In genomic region chr5:128009399-128009798, GRCh38 we compare ENCODE assay signal across 23 cellular contexts.
DNase-seq lines count a peak whose midpoint lies in the region; ATAC-seq, FAIRE-seq and TF ChIP-seq lines count a peak whose summit lies in the region.
"Had no signal": no experiment of that assay in that cellular context is flagged by ENCODE, and none has a peak within 500 bp of the region (broad histone marks: within the 10 kb centered on the region; RNA-seq: fewer than 3 reads in every experiment).

No MANE protein-coding gene starts in this region.

- TF ChIP-seq CTCF in H9 (conservative IDR thresholded peaks at IDR 0.05) (no peak), astrocyte of the spinal cord (IDR thresholded peaks at IDR 0.05; ENCODE audit: low read depth, low read length) (no peak)

- peaks cover 10 to 11% of the 10 kb centered on the region in 2 experiments for H3K4me1 Mint-ChIP-seq in H9
- H3K4me1 Mint-ChIP-seq: B cell, T-cell had no signal

- H3K27ac ChIP-seq in H9 (ENCODE audit: insufficient read length, low read depth, low read length) (no peak overlapping the region), mesendoderm (ENCODE audit: low read depth, low read length) (no peak overlapping the region)
- H3K27ac ChIP-seq: GM23248 had no signal

- no peak overlapping the region for H2AK5ac ChIP-seq in H9 (ENCODE audit: insufficient read length, low read length)
- no peak overlapping the region for H2AK5ac ChIP-seq in mesendoderm (ENCODE audit: low read length)

- H3K4me2 ChIP-seq in H9 (ENCODE audit: insufficient read depth, insufficient read length, low read length) (no peak overlapping the region), mesendoderm (ENCODE audit: low read length) (no peak overlapping the region)

- no peak overlapping the region for H2BK5ac ChIP-seq in H9 (ENCODE audit: insufficient read length, low read length)
- H2BK5ac ChIP-seq in mesendoderm (ENCODE audit: low read length): no peak overlapping the region

- H2BK120ac ChIP-seq in H9 (ENCODE audit: low read depth, low read length, poor library complexity, severe bottlenecking): no peak overlapping the region
- no peak overlapping the region for H2BK120ac ChIP-seq in mesendoderm (ENCODE audit: low read depth, low read length)

- no peaks in the 10 kb centered on the region for H3K9me3 Mint-ChIP-seq in H9
- H3K9me3 Mint-ChIP-seq: HFFc6, T-cell had no signal

- H3K56ac ChIP-seq in H9 (ENCODE audit: insufficient read length, low read depth, low read length) (no peak overlapping the region), mesendoderm (ENCODE audit: low read length) (no peak overlapping the region)

- no peak overlapping the region; a peak in 1 of 7 replicates for H3K27ac Mint-ChIP-seq in H9
- H3K27ac Mint-ChIP-seq: B cell, HFFc6, T-cell had no signal

- H3K4me3 ChIP-seq in astrocyte of the spinal cord (ENCODE audit: low read depth, low read length): no peak overlapping the region
- no peak overlapping the region for H3K4me3 ChIP-seq in mesendoderm (ENCODE audit: low read length)
- H3K4me3 ChIP-seq: GM23248 had no signal

- no peaks in the 10 kb centered on the region for H3K36me3 Mint-ChIP-seq in H9 (ENCODE audit: insufficient read depth in 1 of 3, low read depth in 3 of 3)

- no peak overlapping the region for H3K4me3 Mint-ChIP-seq in H9
- H3K4me3 Mint-ChIP-seq: B cell, HFFc6, T-cell had no signal

- H2BK15ac ChIP-seq in H9 (ENCODE audit: low read depth, low read length): no peak overlapping the region
- H2BK15ac ChIP-seq in mesendoderm (replicated peaks; ENCODE audit: low read depth): no peak overlapping the region

- no peak overlapping the region for H3T11ph ChIP-seq in H9 (ENCODE audit: low read length)

- H3K23me2 ChIP-seq in H9 (ENCODE audit: insufficient read length, low read depth, low read length, poor library complexity, severe bottlenecking): no peaks in the 10 kb centered on the region

- FAIRE-seq in GM12892 (lab: Jason Lieb, UNC): no peak
- FAIRE-seq: HepG2 had no signal

- H2AFZ ChIP-seq in H9 (ENCODE audit: low read length): no peak overlapping the region
- H2AFZ ChIP-seq: GM23248 had no signal

- H3K79me1 ChIP-seq in H9 (ENCODE audit: insufficient read depth, low read depth, low read length, poor library complexity, severe bottlenecking) (no peaks in the 10 kb centered on the region), mesendoderm (ENCODE audit: low read length) (no peaks in the 10 kb centered on the region)

- in situ Hi-C loops in astrocyte of the spinal cord (cut with HindIII; ENCODE audit: low sequenced_read_pairs): no loop called here

- no peak overlapping the region for H2BK20ac ChIP-seq in H9 (ENCODE audit: low read depth, low read length, poor library complexity, severe bottlenecking)

- H3K79me2 ChIP-seq in H9 (ENCODE audit: insufficient read depth, low read length): no peaks in the 10 kb centered on the region
- H3K79me2 ChIP-seq in mesendoderm (ENCODE audit: control insufficient read depth, insufficient read depth, low read length): no peaks in the 10 kb centered on the region

- no peaks in the 10 kb centered on the region for H3K36me3 ChIP-seq in mesendoderm (ENCODE audit: control insufficient read depth, insufficient read depth, low read length)

- H3K18ac ChIP-seq in H9 (ENCODE audit: insufficient read length, low read depth, low read length) (no peak overlapping the region), mesendoderm (ENCODE audit: low read length) (no peak overlapping the region)

- peak overlapping the region; percentile 75; the same call in 1 of the 2 replicates for H3K14ac ChIP-seq in H9 (ENCODE audit: insufficient read depth, low read length)

- DNase-seq in NCI-H1092 treated with DMSO at 0.1 percent for 48 hours (lab: John Stamatoyannopoulos, UW): peak; percentile 0
- DNase-seq in NCI-H1092 (lab: John Stamatoyannopoulos, UW): no peak
- DNase-seq in H9: peak; percentile 32
- peak; percentile 3 for DNase-seq in astrocyte of the spinal cord (ENCODE audit: low read depth, low spot score)
- DNase-seq in mesendoderm: peak; percentile 72
- no peak for DNase-seq in EL
- DNase-seq in GM12892 (ENCODE audit: insufficient read length): no peak
- DNase-seq: 8988T, DMS53, GM23248, HFFc6, KBM-7, NCI-H2029 treated with DMSO at 0.1 percent for 48 hours, NCI-H510A, NCI-H774, PC-3, RPMI8226, SIG-M5, T-cell had no signal

- no peaks in the 10 kb centered on the region for H3K9me3 ChIP-seq in H9 (ENCODE audit: control insufficient read depth, low read depth, low read length)

- H2BK12ac ChIP-seq in H9 (ENCODE audit: insufficient read length, low read depth, low read length): no peak overlapping the region

- no peaks in the 10 kb centered on the region for H3K4me1 ChIP-seq in H9 (ENCODE audit: insufficient read depth, low read length)
- no peaks in the 10 kb centered on the region for H3K4me1 ChIP-seq in mesendoderm (ENCODE audit: control insufficient read depth, low read depth, low read length)

- no peaks in the 10 kb centered on the region for H4K20me1 ChIP-seq in H9 (ENCODE audit: control insufficient read depth, insufficient read depth, insufficient read length)

- H3K4ac ChIP-seq in H9 (ENCODE audit: low read depth, low read length) (no peak overlapping the region), mesendoderm (ENCODE audit: low read depth, low read length) (no peak overlapping the region)

- H3K27me3 Mint-ChIP-seq in H9 (ENCODE audit: low read depth): no peaks in the 10 kb centered on the region
- H3K27me3 Mint-ChIP-seq: B cell, T-cell had no signal

- H3K9ac ChIP-seq in H9 (ENCODE audit: extremely low read depth, insufficient read length, low read length): no peak overlapping the region
- H3K9ac ChIP-seq in mesendoderm (ENCODE audit: low read length): no peak overlapping the region
- H3K9ac ChIP-seq: GM23248 had no signal

- H4K91ac ChIP-seq in H9 (ENCODE audit: insufficient read length, low read depth, low read length): no peak overlapping the region

- ATAC-seq in HG02759 (IDR thresholded peaks at IDR 0.05; ENCODE audit: unreplicated experiment): no peak
- ATAC-seq: HepG2, PC-3, SK-N-SH treated with all-trans-retinoic acid at 6 μM for 48 hours, T-cell had no signal

- H3K23ac ChIP-seq in H9 (ENCODE audit: insufficient read length, low read depth, low read length) (no peak overlapping the region), mesendoderm (ENCODE audit: low read length) (no peak overlapping the region)

- no peak for TF ChIP-seq POLR2A in GM12892 (IDR thresholded peaks at IDR 0.05; ENCODE audit: low read depth, low read length)

- no peak overlapping the region for H4K5ac ChIP-seq in H9 (ENCODE audit: insufficient read length, low read depth, low read length)
- no peak overlapping the region for H4K5ac ChIP-seq in mesendoderm (ENCODE audit: low read length)

- no peak overlapping the region for H4K8ac ChIP-seq in H9 (replicated peaks; ENCODE audit: insufficient read length, low read depth, low read length)
- no peak overlapping the region for H4K8ac ChIP-seq in mesendoderm (ENCODE audit: low read depth, low read length)

- H3K27me3 ChIP-seq in H9 (ENCODE audit: insufficient read depth, low read length): no peaks in the 10 kb centered on the region
- H3K27me3 ChIP-seq in mesendoderm (ENCODE audit: insufficient read depth, low read length, poor library complexity): no peaks in the 10 kb centered on the region

Comparison
In these comparisons a context has a peak if more than half of its experiments do, and no peak if none do; other contexts are left out.
1. DNase-seq: peak in NCI-H1092 treated with DMSO at 0.1 percent for 48 hours (single experiment), H9 (single experiment), astrocyte of the spinal cord (single experiment) and mesendoderm (single experiment); none in NCI-H1092 (single experiment), EL (single experiment) and GM12892 (single experiment).